ENCODE assay signal across 14 cellular contexts in genomic region chr12:69026341-69026740, GRCh38.
"Had no signal": no experiment of that assay in that cellular context is flagged by ENCODE, and none has a peak within 500 bp of the region (broad histone marks: within the 10 kb centered on the region; RNA-seq: fewer than 3 reads in every experiment).

No MANE protein-coding gene starts in this region.

- H3K27ac Mint-ChIP-seq: activated naive CD4-positive, alpha-beta T cell treated with anti-CD3 and anti-CD28 coated beads for 36 hours; activated naive CD8-positive, alpha-beta T cell treated with anti-CD3 and anti-CD28 coated beads, Interleukin-2, amount 50 U/mL, for 24 hours; activated T-helper 2 cell treated with anti-CD3 and anti-CD28 coated beads, Interferon-gamma antibody, Interleukin-2, Interleukin-4, amounts not matched to agents 10 μg/mL and 5 μg/mL and 100 μg/mL, durations not matched to agents 14 hours and 24 hours and 36 hours; endodermal cell; neural progenitor cell had no signal

- H3K9me3 Mint-ChIP-seq: activated naive CD4-positive, alpha-beta T cell treated with anti-CD3 and anti-CD28 coated beads for 36 hours; activated naive CD8-positive, alpha-beta T cell treated with anti-CD3 and anti-CD28 coated beads, Interleukin-2, amount 50 U/mL, for 24 hours; activated T-helper 2 cell treated with anti-CD3 and anti-CD28 coated beads, Interferon-gamma antibody, Interleukin-2, Interleukin-4, amounts not matched to agents 10 μg/mL and 5 μg/mL and 100 μg/mL, durations not matched to agents 14 hours and 24 hours and 36 hours; endodermal cell; neural progenitor cell had no signal

- H3K4me3 ChIP-seq: ascending aorta, neural progenitor cell, psoas muscle, stomach, testis, upper lobe of left lung had no signal

- H3K4me1 ChIP-seq: ascending aorta, neural progenitor cell, psoas muscle, stomach, testis had no signal

- ATAC-seq: activated CD4-positive, CD25-positive, alpha-beta regulatory T cell treated with anti-CD3 and anti-CD28 coated beads, Interleukin-2, amount 50 U/mL, for 24 hours; activated naive CD8-positive, alpha-beta T cell treated with anti-CD3 and anti-CD28 coated beads, Interleukin-2, amount 50 U/mL, for 24 hours; left colon; psoas muscle; sciatic nerve had no signal

- H3K36me3 Mint-ChIP-seq: neural progenitor cell had no signal

- H3K27ac ChIP-seq: ascending aorta, neural progenitor cell, psoas muscle, stomach, testis, upper lobe of left lung had no signal

- H3K36me3 ChIP-seq: ascending aorta, neural progenitor cell, stomach, upper lobe of left lung had no signal

- H3K9me3 ChIP-seq: ascending aorta, psoas muscle, stomach, testis, upper lobe of left lung had no signal

- H3K4me3 Mint-ChIP-seq: activated naive CD4-positive, alpha-beta T cell treated with anti-CD3 and anti-CD28 coated beads for 36 hours; activated naive CD8-positive, alpha-beta T cell treated with anti-CD3 and anti-CD28 coated beads, Interleukin-2, amount 50 U/mL, for 24 hours; endodermal cell; neural progenitor cell had no signal

- H3K27me3 ChIP-seq: ascending aorta, neural progenitor cell, stomach, testis, upper lobe of left lung had no signal

- H3K4me1 Mint-ChIP-seq: activated naive CD8-positive, alpha-beta T cell treated with anti-CD3 and anti-CD28 coated beads, Interleukin-2, amount 50 U/mL, for 24 hours; endodermal cell had no signal

- DNase-seq: activated CD4-positive, alpha-beta T cell treated with anti-CD3 and anti-CD28 coated beads, Interleukin-2, amount 50 U/mL, for 1 hour; activated naive CD4-positive, alpha-beta T cell treated with anti-CD3 and anti-CD28 coated beads for 36 hours; activated naive CD8-positive, alpha-beta T cell treated with anti-CD3 and anti-CD28 coated beads, Interleukin-2, amount 50 U/mL, for 24 hours; endodermal cell; left colon; psoas muscle; stomach; testis had no signal
